In the genomic region with DNA sequence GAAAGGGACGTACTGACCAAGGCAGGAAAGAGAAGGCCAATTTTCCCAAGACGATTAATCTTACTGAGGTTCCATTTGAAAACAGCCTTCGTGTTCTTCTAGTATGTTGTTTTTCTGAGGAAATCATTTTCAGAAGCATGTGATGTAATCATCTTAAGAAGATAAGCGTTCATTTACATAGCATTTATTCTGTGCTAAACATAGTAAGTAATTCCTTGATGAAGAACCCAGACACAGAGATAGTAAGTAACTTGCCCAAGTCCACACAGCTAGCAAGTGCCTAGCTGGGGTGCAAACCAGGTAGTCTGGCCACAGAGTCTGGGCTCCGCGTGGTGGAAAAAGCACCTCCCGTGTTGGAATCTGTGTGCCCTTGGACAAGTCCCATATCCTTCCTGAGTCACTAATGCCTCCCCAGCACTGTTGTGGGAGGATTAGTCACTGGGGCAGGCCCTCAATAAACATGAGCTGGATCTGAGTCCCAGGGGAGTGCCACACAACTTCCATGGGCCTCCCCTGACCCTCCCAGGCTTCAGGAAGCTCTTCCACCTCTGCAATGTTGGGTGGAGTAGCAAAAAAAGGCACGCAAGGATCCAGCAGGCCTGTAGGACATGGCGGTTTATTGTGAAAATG, we compare ENCODE assay signal across 9 cellular contexts. TPM values are rescaled to one million over a fixed set of nuclear protein-coding genes. Genes with fewer than 3 reads are reported as not detected.
DNase-seq lines count a peak whose midpoint lies in the region; TF ChIP-seq lines count a peak whose summit lies in the region.
"Had no signal": no experiment of that assay in that cellular context is flagged by ENCODE, and none has a peak within 500 bp of the region (broad histone marks: within the 10 kb centered on the region; RNA-seq: fewer than 3 reads in every experiment).

No MANE protein-coding gene starts in this region.

- no peak overlapping the region for H3K4me2 ChIP-seq in mesenchymal stem cell (ENCODE audit: low read length, poor library complexity, severe bottlenecking)

- peak overlapping the region in 1 of 2 experiments; percentile 72 for H3K14ac ChIP-seq in mesenchymal stem cell (ENCODE audit: low read length in 2 of 2)

- H2AK5ac ChIP-seq in mesenchymal stem cell (ENCODE audit: low read length, severe bottlenecking) = peak overlapping the region; percentile 85

- H3K27me3 ChIP-seq in colonic mucosa (no peaks in the 10 kb centered on the region), mesenchymal stem cell (ENCODE audit: control insufficient read depth in 1 of 2, insufficient read depth in 1 of 2, low read length in 2 of 2) (no peaks in the 10 kb centered on the region)

- H3K36me3 ChIP-seq in colonic mucosa (no peaks in the 10 kb centered on the region), mesenchymal stem cell (ENCODE audit: control insufficient read depth in 1 of 2, insufficient read depth in 2 of 2, low read depth in 1 of 2, low read length in 2 of 2) (no peaks in the 10 kb centered on the region), urinary bladder (ENCODE audit: insufficient read depth) (no peaks in the 10 kb centered on the region)

- peak overlapping the region; percentile 21 for H2BK120ac ChIP-seq in mesenchymal stem cell (ENCODE audit: low read depth, low read length)

- H3K4me1 ChIP-seq in colonic mucosa (peaks cover 13% of the 10 kb centered on the region), mesenchymal stem cell (ENCODE audit: control insufficient read depth, insufficient read depth, low read depth, low read length) (peaks cover 13% of the 10 kb centered on the region), urinary bladder (ENCODE audit: insufficient read depth) (peaks cover 2% of the 10 kb centered on the region)

- peak overlapping the region; percentile 67 for H4K91ac ChIP-seq in mesenchymal stem cell (ENCODE audit: low read length)

- TF ChIP-seq CTCF in colonic mucosa (IDR thresholded peaks at IDR 0.05) = no peak

- H3K4me3 ChIP-seq in colonic mucosa = no peak overlapping the region
- H3K4me3 ChIP-seq in mesenchymal stem cell (ENCODE audit: insufficient read depth in 1 of 2, low read depth in 1 of 2, low read length in 2 of 2) = peak overlapping the region in 1 of 2 experiments; percentile 66
- H3K4me3 ChIP-seq in urinary bladder (ENCODE audit: low read depth, low read length) = no peak overlapping the region

- H2AFZ ChIP-seq in mesenchymal stem cell (ENCODE audit: low read depth, low read length) = peak overlapping the region; percentile 7

- peak overlapping the region; percentile 49 to 57 for H3K4ac ChIP-seq in mesenchymal stem cell (ENCODE audit: low read depth in 1 of 2, low read length in 2 of 2)

- peak overlapping the region; percentile 38 to 70 for H2BK12ac ChIP-seq in mesenchymal stem cell (ENCODE audit: low read length in 2 of 2)

- no peaks in the 10 kb centered on the region for H3K79me1 ChIP-seq in mesenchymal stem cell (replicated peaks; ENCODE audit: low read length, poor library complexity, severe bottlenecking)

- WGBS in mesenchymal stem cell = 30% methylated on average over 5 of the region's 9 CpGs
- WGBS in urinary bladder = 68% methylated on average over 9 of the region's 9 CpGs

- no peak overlapping the region for H3K23ac ChIP-seq in mesenchymal stem cell (ENCODE audit: low read length in 2 of 2)

- peak overlapping the region in 1 of 2 donors; percentile 89 for H3K9ac ChIP-seq in colonic mucosa (ENCODE audit: low read depth in 2 of 2, low read length in 2 of 2)
- H3K9ac ChIP-seq in mesenchymal stem cell (ENCODE audit: low read length) = peak overlapping the region; percentile 93

- DNase-seq in DMS153 (lab: John Stamatoyannopoulos, UW) (peak; percentile 49), DMS153 treated with DMSO at 0.1 percent for 48 hours (lab: John Stamatoyannopoulos, UW; ENCODE audit: unreplicated experiment) (no peak), colonic mucosa (peak; percentile 81), mesenchymal stem cell (peak; percentile 88), DMS114 treated with DMSO at 0.1 percent for 48 hours (lab: John Stamatoyannopoulos, UW; ENCODE audit: unreplicated experiment) (no peak), NCI-H2227 (lab: John Stamatoyannopoulos, UW; ENCODE audit: unreplicated experiment) (no peak), UCSD-AML1 (lab: John Stamatoyannopoulos, UW; ENCODE audit: unreplicated experiment) (no peak)

- H4K8ac ChIP-seq in mesenchymal stem cell (ENCODE audit: low read length) = peak overlapping the region; percentile 73

- H2BK5ac ChIP-seq in mesenchymal stem cell (ENCODE audit: low read depth, low read length, poor library complexity, severe bottlenecking) = peak overlapping the region; percentile 3

- intact Hi-C loops in colonic mucosa (cut with DNase I) = no loop called here

- H3K27ac ChIP-seq in colonic mucosa (peak overlapping the region; percentile 90), mesenchymal stem cell (ENCODE audit: low read length, poor library complexity, severe bottlenecking) (peak overlapping the region; percentile 43), urinary bladder (ENCODE audit: low read depth) (peak overlapping the region; percentile 76)
- H3K27ac ChIP-seq: 22Rv1 had no signal

- H3K18ac ChIP-seq in mesenchymal stem cell (ENCODE audit: low read depth in 1 of 2, low read length in 2 of 2) = peak overlapping the region in 1 of 2 experiments; percentile 44

- no peaks in the 10 kb centered on the region for H3K9me3 ChIP-seq in colonic mucosa
- H3K9me3 ChIP-seq in mesenchymal stem cell (ENCODE audit: control insufficient read depth, low read length) = no peaks in the 10 kb centered on the region

- no peak overlapping the region for H2BK15ac ChIP-seq in mesenchymal stem cell (ENCODE audit: low read depth, poor library complexity, severe bottlenecking)

RNA-seq across cellular contexts. Expression of a gene that starts 26.9 kb away (rescaled TPM):
- total RNA-seq in colonic mucosa (10 to 100 TPM; 58.1 to 61.7 TPM), urinary bladder (34.8 TPM)
- polyA plus RNA-seq in mesenchymal stem cell (2013, experiment 1 of 2) = 27.5 TPM
- 23.9 TPM for polyA plus RNA-seq in mesenchymal stem cell (2013, experiment 2 of 2)
- 10.2 TPM for polyA plus RNA-seq in urinary bladder

Comparison
In these comparisons a context has a peak if more than half of its experiments do, and no peak if none do; other contexts are left out.
1. DNase-seq: peak in DMS153 (single experiment), colonic mucosa (single experiment) and mesenchymal stem cell (single experiment); none in DMS153 treated with DMSO at 0.1 percent for 48 hours (single experiment), DMS114 treated with DMSO at 0.1 percent for 48 hours (single experiment), NCI-H2227 (single experiment) and UCSD-AML1 (single experiment).
2. Peak in every context shown above with its lines, with median percentiles within 50 percentile points of each other: H3K27ac ChIP-seq.